Comparison of ENCODE assay signal across 8 cellular contexts in genomic region chr17:83078378-83079339, GRCh38. TPM values are rescaled to one million over a fixed set of nuclear protein-coding genes. Genes with fewer than 3 reads are reported as not detected.
DNase-seq lines count a peak whose midpoint lies in the region; ATAC-seq, FAIRE-seq and TF ChIP-seq lines count a peak whose summit lies in the region.

No MANE protein-coding gene starts in this region.

- H3K4me2 ChIP-seq in HepG2 (ENCODE audit: low read depth, low read length): peak overlapping the region; percentile 68

- TF ChIP-seq RAD21 in HepG2 (CRISPR knock-in tag; IDR thresholded peaks at IDR 0.05): no peak

- TF ChIP-seq EP300 in HepG2 (IDR thresholded peaks at IDR 0.05; ENCODE audit: low read depth in 2 of 2, low read length in 2 of 2) (no peak), HepG2 (CRISPR knock-in tag; IDR thresholded peaks at IDR 0.05; ENCODE audit: borderline replicate concordance) (no peak)

- H3K79me2 ChIP-seq in HepG2 (ENCODE audit: insufficient read depth, low read length): no peaks in the 10 kb centered on the region

- no peak for TF ChIP-seq POLR2A in HepG2 (IDR thresholded peaks at IDR 0.05; ENCODE audit: insufficient read depth in 1 of 2, low read depth in 2 of 2, low read length in 2 of 2)

- ATAC-seq in HG03521 (IDR thresholded peaks at IDR 0.05; ENCODE audit: unreplicated experiment): peak; percentile 4
- ATAC-seq in HepG2: peak; percentile 18

- no peak for TF ChIP-seq CTCF in BE2C (IDR thresholded peaks at IDR 0.05; ENCODE audit: low read depth, low read length)
- TF ChIP-seq CTCF in astrocyte of the spinal cord (IDR thresholded peaks at IDR 0.05; ENCODE audit: low read depth, low read length): no peak
- TF ChIP-seq CTCF in HepG2 (CRISPR knock-in tag; IDR thresholded peaks at IDR 0.05): no peak
- no peak for TF ChIP-seq CTCF in tibial artery (IDR thresholded peaks at IDR 0.05)

- H3K36me3 ChIP-seq in BE2C (no peaks in the 10 kb centered on the region), HepG2 (replicated peaks in 1 of 2; ENCODE audit: control insufficient read depth in 1 of 2, insufficient read depth in 2 of 2, low read length in 2 of 2) (no peaks in the 10 kb centered on the region), tibial artery (no peaks in the 10 kb centered on the region)

- peaks cover 6% of the 10 kb centered on the region; the same call in 1 of the 2 replicates for H3K4me1 ChIP-seq in BE2C
- peaks cover 14% of the 10 kb centered on the region for H3K4me1 ChIP-seq in HepG2 (ENCODE audit: insufficient read depth, low read length)
- peaks cover 0 to 45% (median 37%) of the 10 kb centered on the region in 4 donors for H3K4me1 ChIP-seq in tibial artery

- H2AFZ ChIP-seq in HepG2 (ENCODE audit: low read length): no peak overlapping the region

- CTCF ChIA-PET in HepG2 (lab: Yijun Ruan, JAX; ENCODE audit: low intra/inter-chr PET ratio, low total read pairs): no interaction called here

- DNase-seq in BE2C (no peak), astrocyte of the spinal cord (ENCODE audit: low read depth, low spot score) (no peak), HepG2 (ENCODE audit: low spot score) (no peak), tibial artery (no peak), 8988T (no peak), epidermal melanocyte (ENCODE audit: insufficient read length, low spot score) (no peak), inferior parietal cortex (ENCODE audit: extremely low spot score) (no peak)

- H3K27ac ChIP-seq in HepG2 (ENCODE audit: extremely low read length, insufficient read depth, low read length): no peak overlapping the region
- H3K27ac ChIP-seq in tibial artery: peak overlapping the region; percentile 73 to 83

- WGBS in HepG2 (ENCODE audit: low lambda C conversion rate): 8% methylated on average over 11 of the region's 91 CpGs

- FAIRE-seq in HepG2 (lab: Jason Lieb, UNC): no peak

- H3K9me3 ChIP-seq in BE2C (no peaks in the 10 kb centered on the region), HepG2 (ENCODE audit: low read length) (no peaks in the 10 kb centered on the region), tibial artery (no peaks in the 10 kb centered on the region)

- peaks cover 27% of the 10 kb centered on the region; the same call in 1 of the 2 replicates for H4K20me1 ChIP-seq in HepG2 (ENCODE audit: insufficient read depth, low read length)

- intact Hi-C loops in HepG2 (cut with micrococcal nuclease; ENCODE audit: unreplicated experiment): no loop called here
- intact Hi-C loops in tibial artery (cut with DNase I; ENCODE audit: low total_unique reads): loop anchor here (1.0 kb wide), 1 partner anchor 26 kb away; no protein-coding TSS in a partner anchor

- peaks cover 30% of the 10 kb centered on the region for H3K27me3 ChIP-seq in BE2C
- peaks cover 53 to 84% of the 10 kb centered on the region in 2 experiments for H3K27me3 ChIP-seq in HepG2 (ENCODE audit: control insufficient read depth in 1 of 2, insufficient read depth in 2 of 2, low read length in 2 of 2)
- H3K27me3 ChIP-seq in tibial artery: no peaks in the 10 kb centered on the region

- no peak overlapping the region for H3K9ac ChIP-seq in HepG2 (ENCODE audit: insufficient read depth, low read depth, low read length)

- POLR2A ChIA-PET in HepG2 (lab: Yijun Ruan, JAX): interaction anchor here (0.6 to 1.0 kb wide), 4 partner anchors 29 to 125 kb away, joined by 3 to 4 read pairs (median 4); no protein-coding TSS in a partner anchor

- no TSS peak for BruUV-seq in HepG2 (replicated peaks; lab: Mats Ljungman, UMichigan)

- H3K4me3 ChIP-seq in BE2C (ENCODE audit: low read depth, low read length): peak overlapping the region; percentile 25
- peak overlapping the region; percentile 39 for H3K4me3 ChIP-seq in astrocyte of the spinal cord (ENCODE audit: low read depth, low read length)
- peak overlapping the region; percentile 41 to 66 (median 44); a peak in 5 of 6 replicates for H3K4me3 ChIP-seq in HepG2 (replicated peaks in 1 of 3; ENCODE audit: insufficient read depth in 1 of 3, low read depth in 2 of 3, low read length in 3 of 3)
- peak overlapping the region; percentile 72 to 78 for H3K4me3 ChIP-seq in tibial artery

- in situ Hi-C loops in astrocyte of the spinal cord (cut with HindIII; ENCODE audit: low sequenced_read_pairs) (no loop called here), HepG2 (cut with HindIII; ENCODE audit: extremely low pct_ligation_motif_present, low pct_unique_long_range_greater_than_20kb) (no loop called here)

TF ChIP-seq in HepG2, 621 proteins besides CTCF, POLR2A, EP300 and RAD21 (continues in another document):
- TF ChIP-seq ZNF547 (CRISPR knock-in tag; IDR thresholded peaks at IDR 0.05) (no peak), KDM5B (CRISPR knock-in tag; IDR thresholded peaks at IDR 0.05; ENCODE audit: borderline replicate concordance) (0 out of 2 replicates have a peak, but pooled peaks have one; percentile 26)
- TF ChIP-seq, protein P1, sequence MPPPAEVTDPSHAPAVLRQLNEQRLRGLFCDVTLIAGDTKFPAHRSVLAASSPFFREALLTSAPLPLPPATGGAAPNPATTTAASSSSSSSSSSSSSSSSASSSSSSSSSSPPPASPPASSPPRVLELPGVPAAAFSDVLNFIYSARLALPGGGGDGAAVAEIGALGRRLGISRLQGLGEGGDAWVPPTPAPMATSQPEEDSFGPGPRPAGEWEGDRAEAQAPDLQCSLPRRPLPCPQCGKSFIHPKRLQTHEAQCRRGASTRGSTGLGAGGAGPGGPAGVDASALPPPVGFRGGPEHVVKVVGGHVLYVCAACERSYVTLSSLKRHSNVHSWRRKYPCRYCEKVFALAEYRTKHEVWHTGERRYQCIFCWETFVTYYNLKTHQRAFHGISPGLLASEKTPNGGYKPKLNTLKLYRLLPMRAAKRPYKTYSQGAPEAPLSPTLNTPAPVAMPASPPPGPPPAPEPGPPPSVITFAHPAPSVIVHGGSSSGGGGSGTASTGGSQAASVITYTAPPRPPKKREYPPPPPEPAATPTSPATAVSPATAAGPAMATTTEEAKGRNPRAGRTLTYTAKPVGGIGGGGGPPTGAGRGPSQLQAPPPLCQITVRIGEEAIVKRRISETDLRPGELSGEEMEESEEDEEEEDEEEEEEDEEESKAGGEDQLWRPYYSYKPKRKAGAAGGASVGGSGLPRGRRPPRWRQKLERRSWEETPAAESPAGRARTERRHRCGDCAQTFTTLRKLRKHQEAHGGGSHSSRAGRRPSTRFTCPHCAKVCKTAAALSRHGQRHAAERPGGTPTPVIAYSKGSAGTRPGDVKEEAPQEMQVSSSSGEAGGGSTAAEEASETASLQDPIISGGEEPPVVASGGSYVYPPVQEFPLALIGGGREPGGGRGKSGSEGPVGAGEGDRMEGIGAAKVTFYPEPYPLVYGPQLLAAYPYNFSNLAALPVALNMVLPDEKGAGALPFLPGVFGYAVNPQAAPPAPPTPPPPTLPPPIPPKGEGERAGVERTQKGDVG (CRISPR knock-in tag; IDR thresholded peaks at IDR 0.05; ENCODE audit: borderline replicate concordance): no peak

RNA-seq across cellular contexts. Expression of gene METRNL, which starts 0.8 kb away (rescaled TPM):
- 25.8 TPM for polyA plus RNA-seq in BE2C (2012; ENCODE audit: insufficient read depth, insufficient read length, low read depth)
- 0.66 and 1.2 TPM in 2 replicates for total RNA-seq in HepG2 (2016; rRNA removed; fragmentation: Illumina TruSeq; extraction: Trizol)
- 0.81 and 1.1 TPM in 2 replicates for total RNA-seq in HepG2 (2016; cell fraction: cytosol; rRNA removed; fragmentation: Illumina TruSeq; extraction: Trizol; ENCODE audit: low read depth)
- 0.56 and 1.0 TPM in 2 replicates for total RNA-seq in HepG2 (2016; cell fraction: insoluble cytoplasmic fraction; rRNA removed; fragmentation: Illumina TruSeq; extraction: Trizol)
- total RNA-seq in HepG2 (2016; cell fraction: membrane; rRNA removed; fragmentation: Illumina TruSeq; extraction: Trizol): 1.7 and 2.2 TPM in 2 replicates
- total RNA-seq in HepG2 (2016; cell fraction: nucleus; rRNA removed; fragmentation: Illumina TruSeq; extraction: Trizol): 0.31 TPM in 1 of 2 replicates, not detected in the other
- 0.84 and 1.4 TPM in 2 replicates for polyA plus RNA-seq in HepG2 (2011; rRNA removed)
- polyA plus RNA-seq in HepG2 (2011; cell fraction: cytosol; rRNA removed): 2.1 and 2.5 TPM in 2 replicates
- 1.2 and 1.8 TPM in 2 replicates for polyA plus RNA-seq in HepG2 (2011; cell fraction: nucleus; rRNA removed)
- polyA plus RNA-seq in HepG2 (2012): 0.23 and 0.79 TPM in 2 replicates
- 1.1 and 1.2 TPM in 2 replicates for polyA plus RNA-seq in HepG2 (2016; cell fraction: cytosol; fragmentation: Illumina TruSeq; extraction: Trizol; ENCODE audit: low read depth)
- 0.69 and 0.92 TPM in 2 replicates for polyA plus RNA-seq in HepG2 (2016; cell fraction: insoluble cytoplasmic fraction; fragmentation: Illumina TruSeq; extraction: Trizol; ENCODE audit: low read depth)
- polyA plus RNA-seq in HepG2 (2016; cell fraction: membrane; fragmentation: Illumina TruSeq; extraction: Trizol; ENCODE audit: low read depth): 2.1 TPM in 2 replicates
- 1.2 and 1.3 TPM in 2 replicates for polyA plus RNA-seq in HepG2 (2016; cell fraction: nucleus; fragmentation: Illumina TruSeq; extraction: Trizol; ENCODE audit: insufficient read depth, low read depth)
- 2.5 and 12.3 TPM in 2 replicates for polyA minus RNA-seq in HepG2 (2011; rRNA and poly(A)+ RNA removed; ENCODE audit: low replicate concordance)
- polyA minus RNA-seq in HepG2 (2011; cell fraction: cytosol; rRNA and poly(A)+ RNA removed): 2.9 and 4.6 TPM in 2 replicates
- 0.87 and 1.4 TPM in 2 replicates for polyA minus RNA-seq in HepG2 (2011; cell fraction: nucleus; rRNA and poly(A)+ RNA removed)

Comparison
In these comparisons a context has a peak if more than half of its experiments do, and no peak if none do; other contexts are left out.
1. H3K4me3 ChIP-seq: peak in every context shown above with its lines; median percentile 75 in tibial artery; 44 in HepG2; 39 in astrocyte of the spinal cord; 25 in BE2C.